32 cellular contexts compared by ENCODE assay signal in the genomic region with DNA sequence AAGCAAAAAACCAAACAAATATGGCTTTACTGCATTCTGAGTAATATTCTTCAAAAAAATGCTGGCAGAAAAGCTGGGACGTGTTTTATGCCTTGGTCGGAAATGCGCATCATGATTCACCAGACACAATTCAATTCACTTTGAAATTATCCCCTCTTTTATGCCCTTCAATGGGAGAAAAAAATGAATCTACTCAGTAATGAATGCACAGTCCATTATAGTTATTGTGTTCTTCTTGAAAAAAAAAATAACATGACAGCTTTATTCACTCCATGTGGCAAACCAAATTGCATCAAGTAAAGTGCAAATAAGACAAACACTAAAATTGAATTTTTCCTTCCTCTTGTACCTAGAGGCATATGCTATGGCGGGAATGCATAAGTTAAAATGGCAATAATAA.
"Had no signal": no experiment of that assay in that cellular context is flagged by ENCODE, and none has a peak within 500 bp of the region (broad histone marks: within the 10 kb centered on the region; RNA-seq: fewer than 3 reads in every experiment).

No MANE protein-coding gene starts in this region.

- H3K27ac ChIP-seq: neural progenitor cell, ovary, parathyroid adenoma, right lobe of liver, spleen, suprapubic skin, testis, transverse colon, upper lobe of right lung had no signal

- H3K4me3 ChIP-seq: neural progenitor cell, ovary, psoas muscle, right lobe of liver, sigmoid colon, spleen, suprapubic skin, testis, tibial artery, transverse colon, upper lobe of right lung, uterus had no signal

- H3K4me3 Mint-ChIP-seq: naive thymus-derived CD8-positive, alpha-beta T cell; natural killer cell treated with Interleukin-12 subunit alpha and Interleukin-12 subunit beta and Interleukin-15 and Interleukin-18, amount 100 ng/mL, for 72 hours; nephron progenitor cell; neural progenitor cell; stimulated activated memory B cell treated with anti-CD40 and anti-IgM and Interleukin-4, amounts not matched to agents 10 μg/mL and 1 μg/mL and 100 μg/mL, for 72 hours; stimulated activated naive CD8-positive, alpha-beta T cell treated with anti-CD3 and anti-CD28 coated beads, Interleukin-15, amount 100 ng/mL, for 72 hours; type B pancreatic cell had no signal

- H3K9ac ChIP-seq: neural progenitor cell, parathyroid adenoma had no signal

- H3K79me2 ChIP-seq: parathyroid adenoma had no signal

- DNase-seq: naive thymus-derived CD8-positive, alpha-beta T cell; nephron progenitor cell; occipital lobe; ovary; posterior cingulate gyrus; psoas muscle; right cardiac atrium; right lobe of liver; sigmoid colon; small intestine; spleen; stimulated activated CD4-positive, alpha-beta T cell treated with anti-CD3 and anti-CD28 coated beads, Interleukin-12 subunit alpha, Interleukin-12 subunit beta, amount 100 ng/mL, for 4 hours; stimulated activated CD4-positive, alpha-beta T cell treated with anti-CD3 and anti-CD28 coated beads, Interleukin-1b, Interleukin-23, amount 100 ng/mL, for 48 hours; stimulated activated CD4-positive, alpha-beta T cell treated with anti-CD3 and anti-CD28 coated beads, Interleukin-4, amount 100 ng/mL, for 1 hour; stimulated activated CD4-positive, alpha-beta T cell treated with anti-CD3 and anti-CD28 coated beads, Interleukin-4, amount 100 ng/mL, for 4 hours; stimulated activated CD8-positive, alpha-beta memory T cell treated with anti-CD3 and anti-CD28 coated beads, Interleukin-4, amount 100 ng/mL, for 48 hours; stimulated activated naive CD4-positive, alpha-beta T cell; stimulated activated naive CD8-positive, alpha-beta T cell treated with anti-CD3 and anti-CD28 coated beads, Interleukin-15, amount 100 ng/mL, for 72 hours; stimulated activated naive CD8-positive, alpha-beta T cell treated with anti-CD3 and anti-CD28 coated beads, Interleukin-15, Interleukin-2, amounts not matched to agents 100 U/mL and 50 U/mL, for 24 hours; substantia nigra; testis; tibial artery; transverse colon; upper lobe of right lung; uterus had no signal

- H3K36me3 ChIP-seq: neural progenitor cell, ovary, right lobe of liver, sigmoid colon, spleen, suprapubic skin, tibial artery, transverse colon, upper lobe of right lung, uterus had no signal

- H3K27ac Mint-ChIP-seq: naive thymus-derived CD8-positive, alpha-beta T cell; natural killer cell treated with Interleukin-12 subunit alpha and Interleukin-12 subunit beta and Interleukin-15 and Interleukin-18, amount 100 ng/mL, for 72 hours; nephron progenitor cell; progenitor cell of endocrine pancreas; stimulated activated memory B cell treated with anti-CD40 and anti-IgM and Interleukin-4, amounts not matched to agents 10 μg/mL and 1 μg/mL and 100 μg/mL, for 72 hours; stimulated activated naive CD8-positive, alpha-beta T cell treated with anti-CD3 and anti-CD28 coated beads, Interleukin-15, amount 100 ng/mL, for 72 hours; type B pancreatic cell had no signal

- ATAC-seq: naive thymus-derived CD8-positive, alpha-beta T cell; natural killer cell treated with Interleukin-12 subunit alpha and Interleukin-12 subunit beta and Interleukin-15 and Interleukin-18, amount 100 ng/mL, for 72 hours; psoas muscle; right cardiac atrium; right lobe of liver; stimulated activated memory B cell treated with anti-CD40 and anti-IgM and Interleukin-4, amounts not matched to agents 10 μg/mL and 1 μg/mL and 100 μg/mL, for 72 hours; stimulated activated naive CD8-positive, alpha-beta T cell treated with anti-CD3 and anti-CD28 coated beads, Interleukin-15, amount 100 ng/mL, for 72 hours; stimulated activated naive CD8-positive, alpha-beta T cell treated with anti-CD3 and anti-CD28 coated beads, Interleukin-15, Interleukin-2, amounts not matched to agents 100 U/mL and 50 U/mL, for 24 hours; upper lobe of right lung had no signal

- H3K9me3 ChIP-seq: ovary, psoas muscle, right lobe of liver, sigmoid colon, spleen, suprapubic skin, testis, tibial artery, transverse colon, upper lobe of right lung, uterus had no signal

- H3K4me2 ChIP-seq: neural progenitor cell had no signal

- H3K4me1 ChIP-seq: neural progenitor cell, parathyroid adenoma, right lobe of liver, spleen, suprapubic skin, testis, upper lobe of right lung, uterus had no signal

- H3K27me3 ChIP-seq: neural progenitor cell, ovary, right lobe of liver, sigmoid colon, spleen, suprapubic skin, testis, tibial artery, transverse colon, upper lobe of right lung, uterus had no signal

- H3K36me3 Mint-ChIP-seq: naive thymus-derived CD8-positive, alpha-beta T cell; natural killer cell treated with Interleukin-12 subunit alpha and Interleukin-12 subunit beta and Interleukin-15 and Interleukin-18, amount 100 ng/mL, for 72 hours; neural progenitor cell; stimulated activated memory B cell treated with anti-CD40 and anti-IgM and Interleukin-4, amounts not matched to agents 10 μg/mL and 1 μg/mL and 100 μg/mL, for 72 hours; type B pancreatic cell had no signal

- H2AFZ ChIP-seq: neural progenitor cell, parathyroid adenoma had no signal

- H3K27me3 Mint-ChIP-seq: naive thymus-derived CD8-positive, alpha-beta T cell; progenitor cell of endocrine pancreas; stimulated activated memory B cell treated with anti-CD40 and anti-IgM and Interleukin-4, amounts not matched to agents 10 μg/mL and 1 μg/mL and 100 μg/mL, for 72 hours; stimulated activated naive CD8-positive, alpha-beta T cell treated with anti-CD3 and anti-CD28 coated beads, Interleukin-15, amount 100 ng/mL, for 72 hours; type B pancreatic cell had no signal

- H3K9me3 Mint-ChIP-seq: natural killer cell treated with Interleukin-12 subunit alpha and Interleukin-12 subunit beta and Interleukin-15 and Interleukin-18, amount 100 ng/mL, for 72 hours; neural progenitor cell; type B pancreatic cell had no signal
